Comparison of ENCODE assay signal across 12 cellular contexts in the genomic region with DNA sequence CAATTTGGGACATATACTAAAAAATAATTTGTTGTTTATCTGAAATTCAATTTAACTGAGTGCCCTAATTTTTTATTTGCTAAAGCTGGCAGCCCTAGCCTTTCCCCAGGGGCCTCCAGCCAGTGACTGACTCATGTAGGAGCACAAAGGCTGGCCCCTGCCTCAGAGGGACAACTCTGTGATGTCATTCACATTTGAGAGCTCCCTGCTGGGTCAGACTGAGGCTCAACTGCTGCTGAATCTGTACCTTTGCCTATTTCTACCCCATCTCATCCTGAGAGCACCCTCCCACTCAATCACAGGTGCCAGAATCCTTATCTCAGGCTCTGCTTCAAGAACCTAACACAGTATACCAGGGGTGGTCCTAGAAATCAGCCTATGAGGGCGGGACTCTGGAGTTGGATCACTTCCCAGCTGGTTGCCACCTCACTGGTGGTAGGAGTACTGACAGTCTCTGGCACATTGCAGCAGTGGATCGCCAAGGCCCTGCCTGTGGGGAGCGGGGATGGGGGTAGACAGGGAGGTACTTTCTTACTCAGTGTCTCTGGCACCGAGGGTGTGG.
DNase-seq lines count a peak whose midpoint lies in the region; ATAC-seq and FAIRE-seq lines count a peak whose summit lies in the region.
"Had no signal": no experiment of that assay in that cellular context is flagged by ENCODE, and none has a peak within 500 bp of the region (broad histone marks: within the 10 kb centered on the region; RNA-seq: fewer than 3 reads in every experiment).

No MANE protein-coding gene starts in this region.

- peak; percentile 70 for FAIRE-seq in RCC 7860 (lab: Jason Lieb, UNC)
- FAIRE-seq: GM19239 had no signal

- ATAC-seq in HG03521 (IDR thresholded peaks at IDR 0.05; ENCODE audit: unreplicated experiment): no peak

- peak; percentile 26 for DNase-seq in NCI-H2171 treated with DMSO at 0.1 percent for 48 hours (lab: John Stamatoyannopoulos, UW)
- DNase-seq in NCI-H2171 (lab: John Stamatoyannopoulos, UW): no peak
- DNase-seq in RCC 7860 (ENCODE audit: low spot score): peak; percentile 68
- peak; percentile 36 for DNase-seq in glomerular visceral epithelial cell (ENCODE audit: extremely low spot score)
- peak; percentile 32 for DNase-seq in stromal cell of bone marrow (ENCODE audit: low read depth)
- no peak for DNase-seq in activated effector memory CD4-positive, alpha-beta T cell treated with Interleukin-2 at 50 U/mL for 16 hours
- no peak for DNase-seq in GM19240 (ENCODE audit: insufficient read length, low spot score)
- DNase-seq: NCI-H748 treated with DMSO at 0.1 percent for 48 hours, T-helper 2 cell, transverse colon had no signal

Comparison
In these comparisons a context has a peak if more than half of its experiments do, and no peak if none do; other contexts are left out.
1. DNase-seq: peak in NCI-H2171 treated with DMSO at 0.1 percent for 48 hours (single experiment), RCC 7860 (single experiment), glomerular visceral epithelial cell (single experiment) and stromal cell of bone marrow (single experiment); none in NCI-H2171 (single experiment), activated effector memory CD4-positive, alpha-beta T cell treated with Interleukin-2 at 50 U/mL for 16 hours (single experiment) and GM19240 (single experiment).